Comparison of ENCODE assay signal across 20 cellular contexts in the genomic region with DNA sequence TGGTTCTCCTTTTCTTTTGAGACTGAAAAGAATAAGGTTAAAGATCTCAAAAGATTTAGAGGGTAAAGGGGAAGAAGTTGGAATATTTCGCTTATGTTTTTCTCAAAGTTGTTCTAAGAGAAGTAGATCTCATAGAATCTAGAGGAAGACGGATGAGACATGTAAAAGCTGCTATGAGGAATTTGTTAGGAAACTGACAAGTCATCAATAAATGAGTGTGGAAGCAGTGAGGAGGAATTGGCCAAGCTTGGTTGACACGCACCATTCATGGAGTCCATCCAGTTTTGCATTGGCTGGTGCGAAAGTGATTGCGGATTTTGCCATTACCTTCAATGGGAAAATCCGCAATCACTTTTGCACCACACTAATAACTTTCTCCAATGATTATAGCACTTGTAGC. TPM values are rescaled to one million over a fixed set of nuclear protein-coding genes. Genes with fewer than 3 reads are reported as not detected.
DNase-seq lines count a peak whose midpoint lies in the region; ATAC-seq, FAIRE-seq and TF ChIP-seq lines count a peak whose summit lies in the region.
"Had no signal": no experiment of that assay in that cellular context is flagged by ENCODE, and none has a peak within 500 bp of the region (broad histone marks: within the 10 kb centered on the region; RNA-seq: fewer than 3 reads in every experiment).

No MANE protein-coding gene starts in this region.

- H3K36me3 ChIP-seq in HepG2 (replicated peaks in 1 of 2; ENCODE audit: control insufficient read depth in 1 of 2, insufficient read depth in 2 of 2, low read length in 2 of 2) (no peaks in the 10 kb centered on the region), right lobe of liver (no peaks in the 10 kb centered on the region), small intestine (ENCODE audit: control insufficient read depth in 2 of 2, insufficient read depth in 2 of 2, low read length in 2 of 2) (no peaks in the 10 kb centered on the region)

- no peaks in the 10 kb centered on the region for H4K20me1 ChIP-seq in HepG2 (ENCODE audit: insufficient read depth, low read length)

- no peak overlapping the region for H3K4me2 ChIP-seq in HepG2 (ENCODE audit: low read depth, low read length)

- POLR2A ChIA-PET in HepG2 (lab: Yijun Ruan, JAX), result no interaction called here

- no peaks in the 10 kb centered on the region for H3K4me1 ChIP-seq in HepG2 (ENCODE audit: insufficient read depth, low read length)
- H3K4me1 ChIP-seq in right lobe of liver, result peaks cover 0 to 2% (median 0%) of the 10 kb centered on the region in 4 donors
- H3K4me1 ChIP-seq in small intestine (ENCODE audit: control insufficient read depth in 2 of 2, insufficient read depth in 1 of 2, low read depth in 1 of 2, low read length in 1 of 2), result no peaks in the 10 kb centered on the region

- in situ Hi-C loops in HepG2 (cut with HindIII; ENCODE audit: extremely low pct_ligation_motif_present, low pct_unique_long_range_greater_than_20kb), result no loop called here

- 51% methylated on average over 6 of the region's 6 CpGs for WGBS in HepG2 (ENCODE audit: low lambda C conversion rate)
- WGBS in right lobe of liver (ENCODE audit: insufficient coverage, low coverage, low lambda C conversion rate, missing lambda C conversion rate), result 90% methylated on average over 6 of the region's 6 CpGs
- WGBS in small intestine, 3 donors, result 81 to 86% (median 82%) methylated on average over 6 of the region's 6 CpGs

- TF ChIP-seq POLR2A in HepG2 (IDR thresholded peaks at IDR 0.05; ENCODE audit: insufficient read depth in 1 of 2, low read depth in 2 of 2, low read length in 2 of 2), result no peak
- TF ChIP-seq POLR2A in right lobe of liver (IDR thresholded peaks at IDR 0.05), result no peak

- no peak overlapping the region for H2AFZ ChIP-seq in HepG2 (ENCODE audit: low read length)

- H3K9me3 ChIP-seq in HepG2 (ENCODE audit: low read length) (no peaks in the 10 kb centered on the region; the same call in 1 of the 2 replicates), right lobe of liver (peaks cover 0 to 13% (median 0%) of the 10 kb centered on the region in 4 donors), T-helper 17 cell (ENCODE audit: control insufficient read depth, low read length, poor library complexity, severe bottlenecking) (peaks cover 10% of the 10 kb centered on the region), small intestine (ENCODE audit: control insufficient read depth, low read depth) (no peaks in the 10 kb centered on the region)

- no peak overlapping the region for H3K27ac ChIP-seq in HepG2 (ENCODE audit: extremely low read length, insufficient read depth, low read length)
- H3K27ac ChIP-seq in right lobe of liver, result no peak overlapping the region
- H3K27ac ChIP-seq in small intestine (ENCODE audit: low read depth in 1 of 2, low read length in 1 of 2), result no peak overlapping the region
- H3K27ac ChIP-seq: C4-2B, RWPE1 had no signal

- H3K4me1 Mint-ChIP-seq in T-helper 17 cell, result peaks cover 26% of the 10 kb centered on the region
- H3K4me1 Mint-ChIP-seq in effector memory CD8-positive, alpha-beta T cell (ENCODE audit: low read depth in 2 of 2), result peaks cover 48 to 78% of the 10 kb centered on the region in 2 donors
- peaks cover 69% of the 10 kb centered on the region for H3K4me1 Mint-ChIP-seq in stimulated activated memory B cell treated with anti-CD40 and anti-IgM and Interleukin-4, amounts not matched to agents 10 μg/mL and 1 μg/mL and 100 μg/mL, for 72 hours

- intact Hi-C loops in HepG2 (cut with micrococcal nuclease; ENCODE audit: unreplicated experiment), result no loop called here
- intact Hi-C loops in right lobe of liver (cut with DNase I), result no loop called here

- H3K4me3 Mint-ChIP-seq in T-helper 17 cell, result no peak overlapping the region
- peak overlapping the region; percentile 9 to 62 for H3K4me3 Mint-ChIP-seq in effector memory CD8-positive, alpha-beta T cell
- no peak overlapping the region for H3K4me3 Mint-ChIP-seq in stimulated activated memory B cell treated with anti-CD40 and anti-IgM and Interleukin-4, amounts not matched to agents 10 μg/mL and 1 μg/mL and 100 μg/mL, for 72 hours
- H3K4me3 Mint-ChIP-seq: H9 had no signal

- peaks cover 25% of the 10 kb centered on the region for H3K36me3 Mint-ChIP-seq in T-helper 17 cell (ENCODE audit: low read depth)
- H3K36me3 Mint-ChIP-seq in effector memory CD8-positive, alpha-beta T cell (ENCODE audit: insufficient read depth), result peaks cover 22% of the 10 kb centered on the region
- peaks cover 93% of the 10 kb centered on the region for H3K36me3 Mint-ChIP-seq in stimulated activated memory B cell treated with anti-CD40 and anti-IgM and Interleukin-4, amounts not matched to agents 10 μg/mL and 1 μg/mL and 100 μg/mL, for 72 hours

- DNase-seq in HepG2 (ENCODE audit: low spot score) (no peak), right lobe of liver (no peak), T-helper 17 cell (no peak), NCI-H226 (no peak), small intestine (no peak), AML-193 (lab: John Stamatoyannopoulos, UW) (no peak)
- no peak for DNase-seq in effector memory CD8-positive, alpha-beta T cell
- DNase-seq: Calu3, DMS53, H9, Kasumi-1, MM.1S, NCI-H1092 treated with DMSO at 0.1 percent for 48 hours, NCI-H2107, NCI-H748 treated with DMSO at 0.1 percent for 48 hours, PC-3 had no signal

- TF ChIP-seq EP300 in HepG2 (IDR thresholded peaks at IDR 0.05; ENCODE audit: low read depth in 2 of 2, low read length in 2 of 2) (no peak), HepG2 (CRISPR knock-in tag; IDR thresholded peaks at IDR 0.05; ENCODE audit: borderline replicate concordance) (no peak)

- FAIRE-seq in HepG2 (lab: Jason Lieb, UNC) (no peak), small intestine (lab: Jason Lieb, UNC) (no peak)
- FAIRE-seq: A204.1 had no signal

- H3K9ac ChIP-seq in HepG2 (ENCODE audit: insufficient read depth, low read depth, low read length), result no peak overlapping the region

- no peak overlapping the region for H3K4me3 ChIP-seq in HepG2 (replicated peaks in 1 of 3; ENCODE audit: insufficient read depth in 1 of 3, low read depth in 2 of 3, low read length in 3 of 3)
- H3K4me3 ChIP-seq in right lobe of liver, result no peak overlapping the region
- no peak overlapping the region for H3K4me3 ChIP-seq in small intestine (ENCODE audit: low read depth in 1 of 2, low read length in 2 of 2)

- H3K27ac Mint-ChIP-seq in T-helper 17 cell, result peak overlapping the region; percentile 69
- H3K27ac Mint-ChIP-seq in effector memory CD8-positive, alpha-beta T cell, result peak overlapping the region; percentile 61 to 82
- peak overlapping the region; percentile 50 for H3K27ac Mint-ChIP-seq in stimulated activated memory B cell treated with anti-CD40 and anti-IgM and Interleukin-4, amounts not matched to agents 10 μg/mL and 1 μg/mL and 100 μg/mL, for 72 hours
- H3K27ac Mint-ChIP-seq: H9 had no signal

- H3K27me3 Mint-ChIP-seq in T-helper 17 cell, result no peaks in the 10 kb centered on the region
- H3K27me3 Mint-ChIP-seq in effector memory CD8-positive, alpha-beta T cell, result no peaks in the 10 kb centered on the region
- H3K27me3 Mint-ChIP-seq in stimulated activated memory B cell treated with anti-CD40 and anti-IgM and Interleukin-4, amounts not matched to agents 10 μg/mL and 1 μg/mL and 100 μg/mL, for 72 hours, result no peaks in the 10 kb centered on the region

- BruUV-seq in HepG2 (replicated peaks; lab: Mats Ljungman, UMichigan), result no TSS peak

- CTCF ChIA-PET in HepG2 (lab: Yijun Ruan, JAX; ENCODE audit: low intra/inter-chr PET ratio, low total read pairs), result no interaction called here

- TF ChIP-seq CTCF in HepG2 (CRISPR knock-in tag; IDR thresholded peaks at IDR 0.05) (no peak), right lobe of liver (IDR thresholded peaks at IDR 0.05) (no peak)

- peaks cover 7 to 17% of the 10 kb centered on the region in 2 donors for H3K9me3 Mint-ChIP-seq in effector memory CD8-positive, alpha-beta T cell
- H3K9me3 Mint-ChIP-seq in stimulated activated memory B cell treated with anti-CD40 and anti-IgM and Interleukin-4, amounts not matched to agents 10 μg/mL and 1 μg/mL and 100 μg/mL, for 72 hours, result peaks cover 30% of the 10 kb centered on the region

- TF ChIP-seq RAD21 in HepG2 (CRISPR knock-in tag; IDR thresholded peaks at IDR 0.05), result no peak

- ATAC-seq in HepG2 (no peak), right lobe of liver (no peak), T-helper 17 cell (no peak)
- ATAC-seq in effector memory CD8-positive, alpha-beta T cell (replicated peaks), result no peak
- ATAC-seq in stimulated activated memory B cell treated with anti-CD40 and anti-IgM and Interleukin-4, amounts not matched to agents 10 μg/mL and 1 μg/mL and 100 μg/mL, for 72 hours, result no peak
- ATAC-seq: PC-3 had no signal

- H3K27me3 ChIP-seq in HepG2 (ENCODE audit: control insufficient read depth in 1 of 2, insufficient read depth in 2 of 2, low read length in 2 of 2) (no peaks in the 10 kb centered on the region), right lobe of liver (no peaks in the 10 kb centered on the region), small intestine (ENCODE audit: control insufficient read depth in 2 of 2, insufficient read depth in 2 of 2, low read length in 2 of 2) (no peaks in the 10 kb centered on the region)

- no peaks in the 10 kb centered on the region for H3K79me2 ChIP-seq in HepG2 (ENCODE audit: insufficient read depth, low read length)

RNA-seq across cellular contexts. Expression of gene SLAMF6, which starts 20.0 kb away (rescaled TPM):
- total RNA-seq in HepG2 (2016; rRNA removed; fragmentation: Illumina TruSeq; extraction: Trizol), result not detected in 2 replicates
- not detected in 2 replicates for total RNA-seq in HepG2 (2016; cell fraction: cytosol; rRNA removed; fragmentation: Illumina TruSeq; extraction: Trizol; ENCODE audit: low read depth)
- not detected in 2 replicates for total RNA-seq in HepG2 (2016; cell fraction: insoluble cytoplasmic fraction; rRNA removed; fragmentation: Illumina TruSeq; extraction: Trizol)
- not detected in 2 replicates for total RNA-seq in HepG2 (2016; cell fraction: membrane; rRNA removed; fragmentation: Illumina TruSeq; extraction: Trizol)
- total RNA-seq in HepG2 (2016; cell fraction: nucleus; rRNA removed; fragmentation: Illumina TruSeq; extraction: Trizol), result not detected in 2 replicates
- polyA plus RNA-seq in HepG2 (2011; rRNA removed), result not detected in 2 replicates
- polyA plus RNA-seq in HepG2 (2011; cell fraction: cytosol; rRNA removed), result not detected in 2 replicates
- not detected in 2 replicates for polyA plus RNA-seq in HepG2 (2011; cell fraction: nucleus; rRNA removed)
- polyA plus RNA-seq in HepG2 (2012), result not detected in 2 replicates
- not detected in 2 replicates for polyA plus RNA-seq in HepG2 (2016; cell fraction: cytosol; fragmentation: Illumina TruSeq; extraction: Trizol; ENCODE audit: low read depth)
- not detected in 2 replicates for polyA plus RNA-seq in HepG2 (2016; cell fraction: insoluble cytoplasmic fraction; fragmentation: Illumina TruSeq; extraction: Trizol; ENCODE audit: low read depth)
- not detected in 2 replicates for polyA plus RNA-seq in HepG2 (2016; cell fraction: membrane; fragmentation: Illumina TruSeq; extraction: Trizol; ENCODE audit: low read depth)
- polyA plus RNA-seq in HepG2 (2016; cell fraction: nucleus; fragmentation: Illumina TruSeq; extraction: Trizol; ENCODE audit: insufficient read depth, low read depth), result not detected in 2 replicates
- polyA minus RNA-seq in HepG2 (2011; rRNA and poly(A)+ RNA removed; ENCODE audit: low replicate concordance), result not detected in 2 replicates
- polyA minus RNA-seq in HepG2 (2011; cell fraction: cytosol; rRNA and poly(A)+ RNA removed), result not detected in 2 replicates
- polyA minus RNA-seq in HepG2 (2011; cell fraction: nucleus; rRNA and poly(A)+ RNA removed), result not detected in 2 replicates
- 1 to 10 TPM in 1 of 6 experiments, under 1 TPM in 5; 0.26 to 1.1 (median 0.69) TPM for total RNA-seq in right lobe of liver
- 10 to 100 TPM; 24.8 to 38.0 TPM for total RNA-seq in T-helper 17 cell
- 1 to 10 TPM in 1 of 3 donors, under 1 TPM in 2; 0.22 to 1.6 (median 0.81) TPM for polyA plus RNA-seq in small intestine
- total RNA-seq: Calu3, H9, PC-3 had no signal

Comparison
In these comparisons a context has a peak if more than half of its experiments do, and no peak if none do; other contexts are left out.
1. H3K4me3 Mint-ChIP-seq: peak in effector memory CD8-positive, alpha-beta T cell (2 of 2); none in T-helper 17 cell (single experiment) and stimulated activated memory B cell treated with anti-CD40 and anti-IgM and Interleukin-4, amounts not matched to agents 10 μg/mL and 1 μg/mL and 100 μg/mL, for 72 hours (single experiment).
2. RNA of gene SLAMF6, which starts 20.0 kb away (total RNA-seq): 24.8 to 38.0 TPM in T-helper 17 cell; 0.26 to 1.1 TPM in right lobe of liver and not detected in HepG2; every median in the first group is over 10 times any median in the second.
3. Peak in every context shown above with its lines, with median percentiles within 50 percentile points of each other: H3K27ac Mint-ChIP-seq.